1 cellular context compared by ENCODE assay signal in the genomic region with DNA sequence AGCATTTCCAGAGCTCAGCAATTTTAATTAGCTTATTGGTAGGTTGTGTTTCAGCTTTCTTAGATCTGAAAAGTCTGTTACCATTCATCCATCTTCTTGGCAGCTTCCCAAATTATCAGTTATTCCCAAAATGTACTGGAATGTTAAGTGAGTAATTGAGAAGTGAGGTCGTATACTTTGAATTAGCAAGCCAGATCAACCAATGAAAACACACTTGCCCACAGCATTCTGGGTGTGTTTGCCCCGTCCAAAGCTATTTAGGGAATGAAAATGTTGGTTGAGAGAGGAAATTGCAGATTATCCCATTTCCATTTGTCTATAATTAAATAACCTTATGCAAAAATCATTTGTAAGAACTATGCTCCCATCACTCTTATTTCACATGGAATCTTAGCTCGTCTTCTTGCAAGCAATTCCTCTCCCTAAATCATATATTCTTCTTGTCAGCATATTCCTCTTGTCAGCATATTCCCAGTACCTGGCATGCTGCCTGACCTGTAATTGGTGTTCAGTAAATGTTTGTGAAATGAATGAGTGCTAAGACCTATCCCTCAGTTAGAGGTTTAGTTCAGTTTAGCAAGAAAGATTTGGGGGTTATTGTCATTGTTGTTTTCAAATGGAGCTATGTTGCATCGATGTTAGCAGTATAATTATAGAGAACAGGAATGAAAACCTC.
TF ChIP-seq lines count a peak whose summit lies in the region.

No MANE protein-coding gene starts in this region.

TF ChIP-seq in HepG2, 621 proteins besides CTCF, POLR2A, EP300 and RAD21:
- TF ChIP-seq MAFF (IDR thresholded peaks at IDR 0.05; ENCODE audit: low read depth, low read length) (peak; percentile 53), MAFK (conservative IDR thresholded peaks at IDR 0.05 in 1 of 2, IDR thresholded peaks at IDR 0.05 in 1 of 2; ENCODE audit: low read length in 2 of 2) (peak; percentile 68 to 76), ZZZ3 (CRISPR knock-in tag; IDR thresholded peaks at IDR 0.05; ENCODE audit: borderline replicate concordance) (no peak)
